7 cellular contexts compared by ENCODE assay signal in the genomic region with DNA sequence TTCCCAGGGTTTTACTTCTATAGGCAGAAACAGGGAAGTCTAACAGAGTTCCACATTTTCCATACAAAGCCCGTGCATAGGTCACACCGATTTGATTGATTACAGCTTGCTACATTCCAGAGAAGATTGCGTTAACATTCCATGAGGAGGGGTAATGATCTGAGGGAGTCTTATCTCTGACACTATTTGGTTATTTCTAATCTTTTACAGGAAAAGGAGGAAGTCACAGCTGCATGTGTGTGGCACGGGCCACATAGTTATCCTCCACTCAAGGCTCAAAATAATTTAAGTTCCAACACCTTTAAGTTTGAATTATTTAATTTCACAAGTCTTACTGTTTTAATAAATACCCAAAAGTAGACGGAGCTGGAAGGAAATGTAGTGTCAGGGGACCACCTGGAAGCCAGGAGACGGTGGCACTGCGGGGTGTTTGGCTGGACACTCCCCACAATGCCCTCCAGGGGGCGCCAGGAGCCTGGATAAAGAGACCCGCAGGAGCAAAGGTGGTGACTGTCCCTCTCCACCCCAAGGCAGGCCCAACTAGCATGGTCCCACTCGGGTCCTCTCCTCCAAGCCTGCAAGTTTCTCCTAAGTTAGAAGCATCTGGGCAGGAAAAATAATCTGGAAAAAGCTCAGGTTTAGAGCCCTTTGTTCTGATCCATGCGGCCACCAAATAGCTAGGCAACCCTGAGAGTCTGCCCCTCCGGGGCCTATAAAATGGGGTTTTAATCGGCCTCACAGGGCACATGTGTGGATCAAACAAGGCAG. TPM values are rescaled to one million over a fixed set of nuclear protein-coding genes. Genes with fewer than 3 reads are reported as not detected.
A peak's percentile ranks its signal among the peaks of the same experiment; 100 is the strongest.
DNase-seq lines count a peak whose midpoint lies in the region; ATAC-seq and TF ChIP-seq lines count a peak whose summit lies in the region.

No MANE protein-coding gene starts in this region.

- ATAC-seq in left lobe of liver = peak; percentile 94

- no TSS peak for BruUV-seq in MCF 10A (replicated peaks; lab: Mats Ljungman, UMichigan)

- H3K4me1 Mint-ChIP-seq in MCF 10A (ENCODE audit: insufficient read depth, unreplicated experiment) = peaks cover 4% of the 10 kb centered on the region

- in situ Hi-C loops in GM13976 (cut with MboI; ENCODE audit: low sequenced_read_pairs, unreplicated experiment) = loop anchor here (5.0 kb wide), 1 partner anchor 93 kb away; no protein-coding TSS in a partner anchor

- CTCF ChIA-PET in MCF 10A (lab: Yijun Ruan, JAX) = interaction anchor here (0.5 to 24.3 kb wide), 78 partner anchors 8 to 858 kb away, joined by 3 to 747 read pairs (median 4); partner anchors contain the start of genes KRT18, KRT5, KRT8 and KRT84

- H3K9me3 Mint-ChIP-seq in MCF 10A (ENCODE audit: unreplicated experiment) = no peaks in the 10 kb centered on the region

- no peak overlapping the region for H3K4me3 Mint-ChIP-seq in MCF 10A (ENCODE audit: unreplicated experiment)

- H3K36me3 Mint-ChIP-seq in MCF 10A (ENCODE audit: insufficient read depth, unreplicated experiment) = no peaks in the 10 kb centered on the region

- H3K27me3 Mint-ChIP-seq in MCF 10A (ENCODE audit: insufficient read depth, unreplicated experiment) = no peaks in the 10 kb centered on the region

- intact Hi-C loops in MCF 10A (cut with micrococcal nuclease) = loop anchor here (1.0 kb wide), 3 partner anchors 68 to 97 kb away; no protein-coding TSS in a partner anchor

- POLR2A ChIA-PET in MCF 10A (lab: Yijun Ruan, JAX) = interaction anchor here (0.6 to 2.0 kb wide), 11 partner anchors 19 to 740 kb away, joined by 3 to 23 read pairs (median 4); partner anchors contain the start of genes EIF4B and KRT8

- TF ChIP-seq CTCF in GM13976 (IDR thresholded peaks at IDR 0.05; ENCODE audit: borderline replicate concordance, control extremely low read depth, extremely low read depth, insufficient read depth, missing control alignments) (peak; percentile 74), WI38 (IDR thresholded peaks at IDR 0.05; ENCODE audit: low read depth, low read length) (peak; percentile 83), MCF 10A (IDR thresholded peaks at IDR 0.05; ENCODE audit: unreplicated experiment) (peak; percentile 93)

- H3K27ac Mint-ChIP-seq in MCF 10A (ENCODE audit: low read depth, unreplicated experiment) = no peak overlapping the region

- H3K4me3 ChIP-seq in WI38 (ENCODE audit: low read depth, low read length) = no peak overlapping the region

- DNase-seq in GM13976 (ENCODE audit: low spot score) (peak; percentile 83), NCI-H2107 (lab: John Stamatoyannopoulos, UW) (peak; percentile 72), MCF 10A (ENCODE audit: unreplicated experiment) (peak; percentile 77), left lobe of liver (ENCODE audit: low spot score) (peak; percentile 84), dedifferentiated amniotic fluid mesenchymal stem cell (ENCODE audit: extremely low spot score) (no peak)
- peak; percentile 68 to 78 for DNase-seq in stimulated activated CD4-positive, alpha-beta T cell treated with anti-CD3 and anti-CD28 coated beads, Interleukin-4, amount 100 ng/mL, for 4 hours

RNA-seq across cellular contexts. Expression of gene KRT8, which starts 20.2 kb away (rescaled TPM):
- total RNA-seq in MCF 10A (2022) (179 and 230 TPM in 2 replicates), left lobe of liver (235 TPM)

RNA-seq across cellular contexts. Expression of gene KRT78, which starts 35.9 kb away (rescaled TPM):
- total RNA-seq in MCF 10A (2022) (not detected in 2 replicates), left lobe of liver (not detected)

RNA-seq across cellular contexts. Expression of gene KRT79, which starts 50.6 kb away (rescaled TPM):
- total RNA-seq in MCF 10A (2022) (not detected in 2 replicates), left lobe of liver (not detected)
